12 cellular contexts compared by ENCODE assay signal in the genomic region with DNA sequence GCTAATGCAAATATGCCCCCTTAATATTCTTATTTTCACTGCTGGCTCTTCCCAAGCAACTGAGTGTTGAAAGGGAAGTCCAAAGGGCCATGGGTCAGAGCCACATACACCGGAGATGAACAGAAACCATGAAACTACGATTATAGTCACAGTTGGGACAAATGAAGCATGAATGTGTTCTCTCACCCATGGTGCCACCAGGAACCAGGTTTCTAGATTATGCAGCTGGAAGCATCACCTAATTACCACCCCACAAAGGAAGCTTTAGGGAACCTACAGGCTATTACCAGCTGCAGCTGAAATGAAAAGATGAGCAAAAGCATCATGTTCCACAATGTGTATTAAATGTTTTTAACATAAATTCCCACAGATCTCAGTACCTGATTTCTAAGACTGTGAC. TPM values are rescaled to one million over a fixed set of nuclear protein-coding genes. Genes with fewer than 3 reads are reported as not detected.
"Had no signal": no experiment of that assay in that cellular context is flagged by ENCODE, and none has a peak within 500 bp of the region (broad histone marks: within the 10 kb centered on the region; RNA-seq: fewer than 3 reads in every experiment).

No MANE protein-coding gene starts in this region.

- H3K4me1 ChIP-seq: upper lobe of right lung had no signal

- H3K9me3 ChIP-seq: sigmoid colon, thoracic aorta, upper lobe of right lung had no signal

- ATAC-seq: stimulated activated naive CD8-positive, alpha-beta T cell treated with anti-CD3 and anti-CD28 coated beads, Interleukin-15, amount 100 ng/mL, for 72 hours; upper lobe of right lung had no signal

- H3K4me3 ChIP-seq: coronary artery, sigmoid colon, thoracic aorta, upper lobe of right lung had no signal

- H3K27ac ChIP-seq: coronary artery, parathyroid adenoma, sigmoid colon, thoracic aorta, upper lobe of right lung had no signal

- H3K9ac ChIP-seq: parathyroid adenoma had no signal

- DNase-seq: activated CD4-positive, alpha-beta T cell treated with anti-CD3 and anti-CD28 coated beads, Interleukin-2, amount 50 U/mL, for 1 hour; activated CD8-positive, alpha-beta memory T cell treated with anti-CD3 and anti-CD28 coated beads for 24 hours; activated naive CD8-positive, alpha-beta T cell treated with anti-CD3 and anti-CD28 coated beads, Interleukin-2, amount 10 ng/mL, durations not matched to agents 7 days and 5 days; foreskin fibroblast; kidney glomerular epithelial cell; sigmoid colon; stimulated activated CD4-positive, alpha-beta T cell treated with anti-CD3 and anti-CD28 coated beads, Interleukin-1b, Interleukin-23, amount 100 ng/mL, for 48 hours; stimulated activated naive CD8-positive, alpha-beta T cell treated with anti-CD3 and anti-CD28 coated beads, Interleukin-15, amount 100 ng/mL, for 72 hours; upper lobe of right lung had no signal

- H3K27me3 ChIP-seq: sigmoid colon, upper lobe of right lung had no signal

- H2AFZ ChIP-seq: parathyroid adenoma had no signal

- H3K36me3 ChIP-seq: thoracic aorta, upper lobe of right lung had no signal

RNA-seq across cellular contexts. Expression of a gene that starts 15.4 kb away (rescaled TPM):
- total RNA-seq: activated naive CD8-positive, alpha-beta T cell treated with anti-CD3 and anti-CD28 coated beads, Interleukin-2, amount 10 ng/mL, durations not matched to agents 7 days and 5 days had no signal
